ENCODE assay signal across 8 cellular contexts in the genomic region with DNA sequence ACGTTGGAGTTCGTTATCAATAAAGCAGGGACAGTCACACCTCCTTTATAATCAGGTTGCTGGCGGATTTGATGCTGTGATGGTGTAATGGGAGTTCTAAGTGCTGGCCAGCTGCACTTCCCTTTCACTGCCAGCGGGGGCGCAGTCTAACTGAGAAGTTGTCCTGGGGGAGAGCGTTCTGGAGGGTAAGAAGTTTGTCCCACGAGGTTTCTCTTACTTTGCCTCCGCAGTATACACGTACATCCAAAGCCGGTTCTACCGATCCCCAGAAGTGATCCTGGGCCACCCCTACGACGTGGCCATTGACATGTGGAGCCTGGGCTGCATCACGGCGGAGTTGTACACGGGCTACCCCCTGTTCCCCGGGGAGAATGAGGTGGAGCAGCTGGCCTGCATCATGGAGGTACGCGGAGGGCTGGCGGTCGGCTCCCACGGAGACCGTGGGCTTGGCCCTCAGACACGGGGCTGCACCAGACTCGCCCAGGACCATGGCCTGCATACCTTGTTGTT. TPM values are rescaled to one million over a fixed set of nuclear protein-coding genes. Genes with fewer than 3 reads are reported as not detected.
DNase-seq lines count a peak whose midpoint lies in the region; ATAC-seq, FAIRE-seq and TF ChIP-seq lines count a peak whose summit lies in the region.

No MANE protein-coding gene starts in this region.

- H3K9ac ChIP-seq in endothelial cell of umbilical vein (replicated peaks; ENCODE audit: extremely low read depth, insufficient read depth, low read length), result peak overlapping the region; percentile 49

- no TSS peak for BruUV-seq in endothelial cell of umbilical vein (replicated peaks; lab: Mats Ljungman, UMichigan)

- peak overlapping the region; percentile 57 to 82 (median 77) for H3K4me3 ChIP-seq in endothelial cell of umbilical vein (replicated peaks in 1 of 3; ENCODE audit: insufficient read depth in 1 of 3, low read depth in 1 of 3, low read length in 3 of 3)

- H4K20me1 ChIP-seq in endothelial cell of umbilical vein (replicated peaks; ENCODE audit: control insufficient read depth, extremely low read depth, insufficient read depth, low read length), result no peaks in the 10 kb centered on the region

- peaks cover 10 to 21% of the 10 kb centered on the region in 2 experiments for H3K27me3 ChIP-seq in endothelial cell of umbilical vein (ENCODE audit: control insufficient read depth in 2 of 2, insufficient read depth in 2 of 2, low read length in 2 of 2)

- TF ChIP-seq CTCF in endothelial cell of umbilical vein (IDR thresholded peaks at IDR 0.05; ENCODE audit: extremely low read depth in 1 of 2, insufficient read depth in 1 of 2, low read depth in 1 of 2, low read length in 2 of 2), result peak; percentile 95 to 96

- in situ Hi-C loops in Caki2 (cut with HindIII; ENCODE audit: low pct_unique_long_range_greater_than_20kb, low sequenced_read_pairs), result no loop called here

- H3K79me2 ChIP-seq in endothelial cell of umbilical vein (ENCODE audit: control insufficient read depth, insufficient read depth, low read length), result peaks cover 4% of the 10 kb centered on the region

- H3K36me3 ChIP-seq in endothelial cell of umbilical vein (ENCODE audit: control insufficient read depth in 2 of 2, extremely low read depth in 1 of 2, insufficient read depth in 2 of 2, low read length in 2 of 2), result no peaks in the 10 kb centered on the region

- peak; percentile 76 for DNase-seq in Caki2 (ENCODE audit: low read depth)
- DNase-seq in HS-27A (ENCODE audit: low read depth), result peak; percentile 85
- peak; percentile 58 for DNase-seq in NOMO-1 treated with dmso at 0.1 percent for 144 hours (lab: John Stamatoyannopoulos, UW; ENCODE audit: unreplicated experiment)
- DNase-seq in activated CD8-positive, alpha-beta memory T cell treated with anti-CD3 and anti-CD28 coated beads, Interleukin-2, amount 50 U/mL, for 4 hours, result peak; percentile 77
- peak; percentile 89 for DNase-seq in endothelial cell of umbilical vein (ENCODE audit: low read depth, low spot score)
- DNase-seq in middle frontal gyrus (ENCODE audit: extremely low spot score, low spot score), result peak; percentile 86
- DNase-seq in stimulated activated CD8-positive, alpha-beta memory T cell treated with anti-CD3 and anti-CD28 coated beads, Interleukin-2, amount 100 ng/mL, for 1 hour (ENCODE audit: low read depth in 2 of 2), result peak; percentile 60 to 62

- CTCF ChIA-PET in endothelial cell of umbilical vein (lab: Charles Lee), result interaction anchor here (0.5 to 2.7 kb wide), 17 partner anchors 11 to 154 kb away, joined by 3 to 13 read pairs (median 5); a partner anchor contains a TSS

- intact Hi-C loops in endothelial cell of umbilical vein (cut with micrococcal nuclease), result loop anchor here (1.0 to 2.0 kb wide), 3 partner anchors 45 to 154 kb away; a partner anchor contains a TSS

- TF ChIP-seq POLR2A in endothelial cell of umbilical vein (IDR thresholded peaks at IDR 0.05; ENCODE audit: low read depth, low read length), result no peak

- no peaks in the 10 kb centered on the region for H3K9me1 ChIP-seq in endothelial cell of umbilical vein (replicated peaks; ENCODE audit: control insufficient read depth, extremely low read depth, insufficient read depth, low read length)

- ATAC-seq in GM19463 (IDR thresholded peaks at IDR 0.05; ENCODE audit: unreplicated experiment), result peak; percentile 95

- dilution Hi-C loops in endothelial cell of umbilical vein (cut with MboI; ENCODE audit: extremely low pct_ligation_motif_present, low sequenced_read_pairs), result no loop called here

- peak; percentile 93 for FAIRE-seq in endothelial cell of umbilical vein (lab: Jason Lieb, UNC)

- POLR2A ChIA-PET in endothelial cell of umbilical vein (lab: Charles Lee), result no interaction called here

- H2AFZ ChIP-seq in endothelial cell of umbilical vein (ENCODE audit: low read depth, low read length), result peak overlapping the region; percentile 74

- H3K27ac ChIP-seq in endothelial cell of umbilical vein (ENCODE audit: insufficient read depth, low read depth, low read length), result peak overlapping the region; percentile 3

- H3K9me3 ChIP-seq in endothelial cell of umbilical vein (replicated peaks; ENCODE audit: control insufficient read depth, insufficient read depth, low read length), result no peaks in the 10 kb centered on the region

- peaks cover 13% of the 10 kb centered on the region for H3K4me1 ChIP-seq in endothelial cell of umbilical vein (ENCODE audit: control insufficient read depth, extremely low read depth, insufficient read depth, low read length)

- H3K4me2 ChIP-seq in endothelial cell of umbilical vein (ENCODE audit: insufficient read depth, low read length), result peak overlapping the region; percentile 85

TF ChIP-seq in endothelial cell of umbilical vein, 7 proteins besides CTCF, POLR2A, EP300 and RAD21:
- TF ChIP-seq FOS (IDR thresholded peaks at IDR 0.05; ENCODE audit: borderline replicate concordance, insufficient read depth, low read length), result no peak
- TF ChIP-seq, protein P1, sequence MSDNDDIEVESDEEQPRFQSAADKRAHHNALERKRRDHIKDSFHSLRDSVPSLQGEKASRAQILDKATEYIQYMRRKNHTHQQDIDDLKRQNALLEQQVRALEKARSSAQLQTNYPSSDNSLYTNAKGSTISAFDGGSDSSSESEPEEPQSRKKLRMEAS (IDR thresholded peaks at IDR 0.05; ENCODE audit: insufficient read depth, insufficient read length), result peak; percentile 19

RNA-seq across cellular contexts. Expression of a gene that starts 42.7 kb away (rescaled TPM):
- 7.5 and 30.6 TPM in 2 replicates for total RNA-seq in Caki2 (2014; rRNA removed; shearing (Covaris generic); ENCODE audit: low replicate concordance)
- 38.7 and 47.0 TPM in 2 replicates for total RNA-seq in endothelial cell of umbilical vein
- 45.4 and 48.7 TPM in 2 replicates for polyA plus RNA-seq in endothelial cell of umbilical vein
- 67.7 and 86.7 TPM in 2 replicates for polyA plus RNA-seq in endothelial cell of umbilical vein (2011; cell fraction: cytosol; rRNA removed)
- polyA plus RNA-seq in endothelial cell of umbilical vein (2011; cell fraction: nucleus; rRNA removed), result 58.7 and 68.9 TPM in 2 replicates
- 41.4 and 47.0 TPM in 2 replicates for polyA plus RNA-seq in endothelial cell of umbilical vein (2012)
- 33.2 and 41.0 TPM in 2 replicates for polyA minus RNA-seq in endothelial cell of umbilical vein
- polyA minus RNA-seq in endothelial cell of umbilical vein (2011; cell fraction: cytosol; rRNA and poly(A)+ RNA removed), result 8.8 TPM
- polyA minus RNA-seq in endothelial cell of umbilical vein (2011; cell fraction: nucleus; rRNA and poly(A)+ RNA removed), result 12.8 and 16.6 TPM in 2 replicates

RNA-seq across cellular contexts. Expression of a gene that starts 44.1 kb away (rescaled TPM):
- total RNA-seq in Caki2 (2014; rRNA removed; shearing (Covaris generic); ENCODE audit: low replicate concordance), result 3.2 TPM in 1 of 2 replicates, not detected in the other
- total RNA-seq in endothelial cell of umbilical vein, result 0.62 TPM in 1 of 2 replicates, not detected in the other
- polyA plus RNA-seq in endothelial cell of umbilical vein, result 0.18 and 0.24 TPM in 2 replicates
- polyA plus RNA-seq in endothelial cell of umbilical vein (2011; cell fraction: cytosol; rRNA removed), result 0.27 and 0.32 TPM in 2 replicates
- polyA plus RNA-seq in endothelial cell of umbilical vein (2011; cell fraction: nucleus; rRNA removed), result 0.32 and 0.51 TPM in 2 replicates
- 0.28 TPM in 1 of 2 replicates, not detected in the other for polyA plus RNA-seq in endothelial cell of umbilical vein (2012)
- polyA minus RNA-seq in endothelial cell of umbilical vein, result 0.10 and 0.25 TPM in 2 replicates
- not detected for polyA minus RNA-seq in endothelial cell of umbilical vein (2011; cell fraction: cytosol; rRNA and poly(A)+ RNA removed)
- polyA minus RNA-seq in endothelial cell of umbilical vein (2011; cell fraction: nucleus; rRNA and poly(A)+ RNA removed), result 0.48 and 0.58 TPM in 2 replicates

RNA-seq across cellular contexts. Expression of a gene that starts 44.2 kb away (rescaled TPM):
- total RNA-seq in Caki2 (2014; rRNA removed; shearing (Covaris generic); ENCODE audit: low replicate concordance), result 109 and 153 TPM in 2 replicates
- 113 and 115 TPM in 2 replicates for total RNA-seq in endothelial cell of umbilical vein
- 86.7 and 116 TPM in 2 replicates for polyA plus RNA-seq in endothelial cell of umbilical vein
- polyA plus RNA-seq in endothelial cell of umbilical vein (2011; cell fraction: cytosol; rRNA removed), result 62.8 and 64.4 TPM in 2 replicates
- polyA plus RNA-seq in endothelial cell of umbilical vein (2011; cell fraction: nucleus; rRNA removed), result 59.1 and 66.8 TPM in 2 replicates
- 144 and 179 TPM in 2 replicates for polyA plus RNA-seq in endothelial cell of umbilical vein (2012)
- polyA minus RNA-seq in endothelial cell of umbilical vein, result 231 and 244 TPM in 2 replicates
- polyA minus RNA-seq in endothelial cell of umbilical vein (2011; cell fraction: cytosol; rRNA and poly(A)+ RNA removed), result 153 TPM
- 48.8 and 63.0 TPM in 2 replicates for polyA minus RNA-seq in endothelial cell of umbilical vein (2011; cell fraction: nucleus; rRNA and poly(A)+ RNA removed)

Comparison
In these comparisons a context has a peak if more than half of its experiments do, and no peak if none do; other contexts are left out.
1. Peak in every context shown above with its lines: DNase-seq, ATAC-seq, H3K4me3 ChIP-seq and H3K27ac ChIP-seq.